1 cellular context compared by ENCODE assay signal in the genomic region with DNA sequence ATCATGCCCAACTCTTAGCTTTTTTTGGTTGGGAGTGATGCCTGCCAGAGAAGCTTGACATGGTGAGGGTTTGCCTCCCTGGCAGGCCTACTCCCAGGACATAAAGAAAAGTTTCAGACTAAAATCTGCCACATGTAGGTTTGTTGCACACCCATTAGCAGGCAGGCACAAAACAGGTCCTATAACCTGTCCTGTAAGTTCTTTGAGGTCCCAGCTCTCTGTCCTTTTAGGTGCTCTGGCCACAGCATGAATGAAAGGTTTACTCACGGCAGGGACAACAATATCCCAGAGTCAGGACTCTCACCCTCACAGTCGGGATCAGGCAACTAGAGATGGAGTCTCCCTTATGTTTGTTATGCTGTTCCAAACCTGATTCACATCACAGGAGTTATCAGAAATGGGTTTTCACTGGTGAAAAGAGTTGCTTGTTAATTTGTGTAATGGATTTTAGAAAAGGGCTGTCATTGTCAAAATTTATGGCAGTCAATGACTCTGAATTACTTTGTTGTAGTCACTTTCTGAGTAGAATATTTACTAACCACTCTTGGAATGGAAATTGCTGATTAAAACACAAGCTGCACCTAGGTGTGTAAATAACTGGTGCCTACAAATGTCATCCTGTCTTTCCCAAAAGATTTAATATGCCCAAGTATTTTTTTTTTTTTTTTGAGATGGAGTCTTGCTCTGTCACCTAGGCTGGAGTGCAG.
TF ChIP-seq lines count a peak whose summit lies in the region.

No MANE protein-coding gene starts in this region.

TF ChIP-seq in HepG2, 621 proteins besides CTCF, POLR2A, EP300 and RAD21:
- no peak for TF ChIP-seq DPF2 (CRISPR knock-in tag; IDR thresholded peaks at IDR 0.05; ENCODE audit: borderline replicate concordance, low read depth)
